In the genomic region with DNA sequence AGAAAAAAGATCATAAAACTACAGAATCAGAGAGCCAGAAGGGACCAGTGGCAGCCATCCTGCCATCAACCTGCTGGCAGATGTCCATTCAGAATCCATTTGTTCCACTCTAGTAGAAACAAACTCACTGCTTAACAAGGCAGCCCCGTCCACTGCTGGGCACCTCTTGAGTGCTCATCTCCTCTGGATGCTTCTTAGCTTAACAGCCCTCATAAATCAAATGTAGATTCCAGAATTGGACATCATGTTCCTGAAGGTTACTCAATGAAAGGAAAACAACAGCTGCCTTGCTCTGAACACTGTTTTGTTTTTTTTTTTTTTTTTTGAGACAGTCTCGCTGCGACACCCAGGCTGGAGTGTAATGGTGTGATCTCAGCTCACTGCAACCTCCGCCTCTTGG, we compare ENCODE assay signal across 25 cellular contexts. TPM values are rescaled to one million over a fixed set of nuclear protein-coding genes. Genes with fewer than 3 reads are reported as not detected.
DNase-seq lines count a peak whose midpoint lies in the region; ATAC-seq and TF ChIP-seq lines count a peak whose summit lies in the region.
"Had no signal": no experiment of that assay in that cellular context is flagged by ENCODE, and none has a peak within 500 bp of the region (broad histone marks: within the 10 kb centered on the region; RNA-seq: fewer than 3 reads in every experiment).

No MANE protein-coding gene starts in this region.

- H3K27ac ChIP-seq in SJCRH30: peak overlapping the region; percentile 50
- peak overlapping the region; percentile 68 for H3K27ac ChIP-seq in skeletal muscle tissue (ENCODE audit: low read depth, low read length)
- H3K27ac ChIP-seq: esophagus squamous epithelium, GM23248, heart right ventricle, lower lobe of right lung, right lobe of liver had no signal

- ATAC-seq in effector memory CD8-positive, alpha-beta T cell (replicated peaks): no peak
- ATAC-seq in HG03139 (IDR thresholded peaks at IDR 0.05; ENCODE audit: unreplicated experiment): no peak
- ATAC-seq: heart right ventricle, lower lobe of right lung, right lobe of liver, SK-N-SH treated with all-trans-retinoic acid at 6 μM for 48 hours had no signal

- H3K9me3 Mint-ChIP-seq in effector memory CD8-positive, alpha-beta T cell: no peaks in the 10 kb centered on the region
- H3K9me3 Mint-ChIP-seq: activated T-helper 2 cell treated with anti-CD3 and anti-CD28 coated beads, Interferon-gamma antibody, Interleukin-2, Interleukin-4, amounts not matched to agents 10 μg/mL and 5 μg/mL and 100 μg/mL, durations not matched to agents 14 hours and 24 hours and 36 hours; immature natural killer cell; naive B cell had no signal

- H3K4me1 ChIP-seq in SJCRH30: peaks cover 51% of the 10 kb centered on the region
- peaks cover 9 to 49% (median 46%) of the 10 kb centered on the region in 3 donors for H3K4me1 ChIP-seq in skeletal muscle tissue (ENCODE audit: control insufficient read depth in 3 of 3, insufficient read depth in 3 of 3, low read length in 3 of 3)
- H3K4me1 ChIP-seq: lower lobe of right lung had no signal

- DNase-seq in NCI-H1694 (lab: John Stamatoyannopoulos, UW) (peak; percentile 49), SJCRH30 (peak; percentile 59 to 75), iris pigment epithelial cell (ENCODE audit: low read depth) (peak; percentile 80), GM10266 (ENCODE audit: extremely low spot score) (no peak)
- DNase-seq in effector memory CD8-positive, alpha-beta T cell: no peak
- DNase-seq: AML-193; effector CD8-positive, alpha-beta T cell; esophagus squamous epithelium; GM23248; heart right ventricle; immature natural killer cell; lower lobe of right lung; MV-4-11; naive B cell; right lobe of liver; stimulated activated CD4-positive, alpha-beta T cell treated with anti-CD3 and anti-CD28 coated beads, Interleukin-1b, Interleukin-23, amount 100 ng/mL, for 48 hours; stimulated activated naive CD4-positive, alpha-beta T cell treated with Interleukin-2 at 50 U/mL for 16 hours had no signal

- no peak overlapping the region for H3K27ac Mint-ChIP-seq in effector memory CD8-positive, alpha-beta T cell
- H3K27ac Mint-ChIP-seq: activated T-helper 2 cell treated with anti-CD3 and anti-CD28 coated beads, Interferon-gamma antibody, Interleukin-2, Interleukin-4, amounts not matched to agents 10 μg/mL and 5 μg/mL and 100 μg/mL, durations not matched to agents 14 hours and 24 hours and 36 hours; immature natural killer cell; naive B cell had no signal

- no peak for TF ChIP-seq CTCF in GM10266 (IDR thresholded peaks at IDR 0.05; ENCODE audit: control insufficient read depth, insufficient read depth, low read depth, missing control alignments)

- peaks cover 4% of the 10 kb centered on the region; the same call in 1 of the 2 replicates for H3K36me3 ChIP-seq in SJCRH30
- H3K36me3 ChIP-seq in skeletal muscle tissue (ENCODE audit: control insufficient read depth in 3 of 3, insufficient read depth in 3 of 3, low read length in 3 of 3): peaks cover 21 to 32% (median 26%) of the 10 kb centered on the region in 3 donors

- H3K27me3 ChIP-seq in SJCRH30: no peaks in the 10 kb centered on the region
- H3K27me3 ChIP-seq in skeletal muscle tissue (ENCODE audit: control insufficient read depth in 3 of 3, insufficient read depth in 3 of 3, low read length in 3 of 3): no peaks in the 10 kb centered on the region
- H3K27me3 ChIP-seq: esophagus squamous epithelium, heart right ventricle, right lobe of liver, tibial nerve had no signal

- H3K4me3 ChIP-seq in SJCRH30: no peak overlapping the region
- H3K4me3 ChIP-seq in skeletal muscle tissue (ENCODE audit: low read length in 3 of 3): no peak overlapping the region
- H3K4me3 ChIP-seq: esophagus squamous epithelium, GM23248, heart right ventricle, lower lobe of right lung, right lobe of liver, tibial nerve had no signal

- H3K9me3 ChIP-seq in SJCRH30 (replicated peaks) (no peaks in the 10 kb centered on the region), skeletal muscle tissue (ENCODE audit: control insufficient read depth in 3 of 3, low read length in 3 of 3) (no peaks in the 10 kb centered on the region)
- H3K9me3 ChIP-seq: esophagus squamous epithelium, heart right ventricle, lower lobe of right lung, right lobe of liver, tibial nerve had no signal

- no peaks in the 10 kb centered on the region for H3K27me3 Mint-ChIP-seq in effector memory CD8-positive, alpha-beta T cell
- H3K27me3 Mint-ChIP-seq: naive B cell had no signal

- H3K4me3 Mint-ChIP-seq in effector memory CD8-positive, alpha-beta T cell: no peak overlapping the region
- H3K4me3 Mint-ChIP-seq: immature natural killer cell, naive B cell had no signal

- peaks cover 12% of the 10 kb centered on the region for H3K36me3 Mint-ChIP-seq in effector memory CD8-positive, alpha-beta T cell (ENCODE audit: insufficient read depth)

- no peaks in the 10 kb centered on the region for H3K4me1 Mint-ChIP-seq in effector memory CD8-positive, alpha-beta T cell (ENCODE audit: low read depth in 2 of 2)
- H3K4me1 Mint-ChIP-seq: immature natural killer cell, naive B cell had no signal

- peak overlapping the region in 1 of 3 donors; percentile 48 for H3K9ac ChIP-seq in skeletal muscle tissue (ENCODE audit: low read depth in 1 of 3, low read length in 3 of 3)
- H3K9ac ChIP-seq: GM23248 had no signal

RNA-seq across cellular contexts. Expression of a gene that starts 37.3 kb away (rescaled TPM):
- 11.2 and 15.0 TPM in 2 replicates for total RNA-seq in SJCRH30 (2014; rRNA removed; shearing (Covaris generic))
- 17.7 TPM for total RNA-seq in skeletal muscle tissue

RNA-seq across cellular contexts. Expression of a gene that starts 51.1 kb away (rescaled TPM):
- total RNA-seq in SJCRH30 (2014; rRNA removed; shearing (Covaris generic)): not detected in 2 replicates
- total RNA-seq in skeletal muscle tissue: not detected
- total RNA-seq: activated T-helper 2 cell treated with anti-CD3 and anti-CD28 coated beads, Interferon-gamma antibody, Interleukin-2, Interleukin-4, amounts not matched to agents 10 μg/mL and 5 μg/mL and 100 μg/mL, durations not matched to agents 14 hours and 24 hours and 36 hours; cardiac septum; Daoy; esophagus squamous epithelium; GM23248; heart right ventricle; lower lobe of right lung; osteocyte; right lobe of liver; tibial nerve had no signal

Comparison
In these comparisons a context has a peak if more than half of its experiments do, and no peak if none do; other contexts are left out.
1. DNase-seq: peak in NCI-H1694 (single experiment), SJCRH30 (2 of 2) and iris pigment epithelial cell (single experiment); none in GM10266 (single experiment) and effector memory CD8-positive, alpha-beta T cell (0 of 3).